8 cellular contexts compared by ENCODE assay signal in the genomic region with DNA sequence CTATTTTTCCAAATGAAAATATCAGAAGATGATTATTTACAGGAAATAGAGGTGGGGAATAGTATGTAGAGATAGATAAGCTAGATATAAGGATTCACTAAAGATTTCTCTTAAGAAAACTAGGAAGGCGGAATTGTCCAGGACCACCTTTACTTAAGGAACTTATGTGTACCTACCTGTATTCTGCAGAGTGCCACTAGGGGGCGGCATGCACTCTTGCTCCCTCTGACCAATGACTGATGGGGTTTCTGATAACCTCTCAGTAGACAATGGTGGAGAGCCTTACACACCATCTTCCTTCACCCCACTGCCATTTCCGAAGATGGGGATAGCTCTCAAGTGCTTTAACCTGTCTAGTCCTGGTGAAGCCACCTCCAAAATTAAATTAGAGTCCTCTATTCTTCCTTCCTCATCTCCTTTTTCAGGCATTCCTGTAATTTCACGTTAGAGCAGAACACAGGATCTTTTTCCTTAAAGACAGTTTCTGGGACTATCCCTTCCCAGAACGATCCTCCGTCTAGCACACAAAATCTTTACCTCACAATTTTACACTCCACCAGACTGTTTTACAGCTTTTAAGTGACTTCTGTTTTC.
DNase-seq lines count a peak whose midpoint lies in the region; ATAC-seq, FAIRE-seq and TF ChIP-seq lines count a peak whose summit lies in the region.

No MANE protein-coding gene starts in this region.

- TF ChIP-seq POLR2A in GM12891 (IDR thresholded peaks at IDR 0.05; ENCODE audit: low read depth, low read length), result no peak
- no peak for TF ChIP-seq POLR2A in NB4 (IDR thresholded peaks at IDR 0.05; ENCODE audit: extremely low read depth, insufficient read length)

- H3K36me3 Mint-ChIP-seq in activated T-helper 2 cell treated with anti-CD3 and anti-CD28 coated beads, Interferon-gamma antibody, Interleukin-2, Interleukin-4, amounts not matched to agents 10 μg/mL and 5 μg/mL and 100 μg/mL, durations not matched to agents 14 hours and 24 hours and 36 hours (ENCODE audit: low read depth), result no peaks in the 10 kb centered on the region

- H3K4me3 ChIP-seq in AG04449 (ENCODE audit: low read depth, low read length) (no peak overlapping the region), NB4 (ENCODE audit: low read depth, low read length) (no peak overlapping the region)

- intact Hi-C loops in activated T-helper 2 cell treated with anti-CD3 and anti-CD28 coated beads, Interferon-gamma antibody, Interleukin-2, Interleukin-4, amounts not matched to agents 10 μg/mL and 5 μg/mL and 100 μg/mL, durations not matched to agents 14 hours and 24 hours and 36 hours (cut with micrococcal nuclease), result loop anchor here (5.0 kb wide), 1 partner anchor 1831 kb away; no protein-coding TSS in a partner anchor

- POLR2A ChIA-PET in AG04449 (lab: Yijun Ruan, JAX), result no interaction called here

- no peak for DNase-seq in AG04449 (ENCODE audit: low read depth, low spot score)
- DNase-seq in GM12891 (ENCODE audit: insufficient read length, low spot score), result peak; percentile 35
- DNase-seq in NB4 (ENCODE audit: low read depth), result peak; percentile 71
- peak; percentile 11 for DNase-seq in activated T-helper 2 cell treated with anti-CD3 and anti-CD28 coated beads, Interferon-gamma antibody, Interleukin-2, Interleukin-4, amounts not matched to agents 10 μg/mL and 5 μg/mL and 100 μg/mL, durations not matched to agents 14 hours and 24 hours and 36 hours (ENCODE audit: low spot score)
- peak; percentile 13 for DNase-seq in iris pigment epithelial cell (ENCODE audit: low read depth)
- peak; percentile 72 for DNase-seq in stimulated activated CD8-positive, alpha-beta memory T cell treated with anti-CD3 and anti-CD28 coated beads, Interleukin-4, amount 100 ng/mL, for 48 hours
- DNase-seq in effector CD8-positive, alpha-beta T cell (lab: John Stamatoyannopoulos, UW), result no peak

- no peaks in the 10 kb centered on the region for H3K9me3 Mint-ChIP-seq in activated T-helper 2 cell treated with anti-CD3 and anti-CD28 coated beads, Interferon-gamma antibody, Interleukin-2, Interleukin-4, amounts not matched to agents 10 μg/mL and 5 μg/mL and 100 μg/mL, durations not matched to agents 14 hours and 24 hours and 36 hours

- peak; percentile 67 for ATAC-seq in HG02588 (IDR thresholded peaks at IDR 0.05; ENCODE audit: unreplicated experiment)

- H3K4me1 Mint-ChIP-seq in activated T-helper 2 cell treated with anti-CD3 and anti-CD28 coated beads, Interferon-gamma antibody, Interleukin-2, Interleukin-4, amounts not matched to agents 10 μg/mL and 5 μg/mL and 100 μg/mL, durations not matched to agents 14 hours and 24 hours and 36 hours (ENCODE audit: low read depth), result no peaks in the 10 kb centered on the region

- FAIRE-seq in GM12891 (lab: Jason Lieb, UNC), result peak; percentile 54

- H3K4me3 Mint-ChIP-seq in activated T-helper 2 cell treated with anti-CD3 and anti-CD28 coated beads, Interferon-gamma antibody, Interleukin-2, Interleukin-4, amounts not matched to agents 10 μg/mL and 5 μg/mL and 100 μg/mL, durations not matched to agents 14 hours and 24 hours and 36 hours (ENCODE audit: low read depth), result no peak overlapping the region

- no peak overlapping the region for H3K27ac Mint-ChIP-seq in activated T-helper 2 cell treated with anti-CD3 and anti-CD28 coated beads, Interferon-gamma antibody, Interleukin-2, Interleukin-4, amounts not matched to agents 10 μg/mL and 5 μg/mL and 100 μg/mL, durations not matched to agents 14 hours and 24 hours and 36 hours

- H3K27me3 Mint-ChIP-seq in activated T-helper 2 cell treated with anti-CD3 and anti-CD28 coated beads, Interferon-gamma antibody, Interleukin-2, Interleukin-4, amounts not matched to agents 10 μg/mL and 5 μg/mL and 100 μg/mL, durations not matched to agents 14 hours and 24 hours and 36 hours (ENCODE audit: low read depth), result no peaks in the 10 kb centered on the region

- CTCF ChIA-PET in AG04449 (lab: Yijun Ruan, JAX), result interaction anchor here (1.2 kb wide), 3 partner anchors 14 to 288 kb away, joined by 3 read pairs; no protein-coding TSS in a partner anchor

- TF ChIP-seq CTCF in AG04449 (IDR thresholded peaks at IDR 0.05; ENCODE audit: insufficient read depth, low read length, missing control alignments), result peak; percentile 49
- peak; percentile 92 for TF ChIP-seq CTCF in NB4 (IDR thresholded peaks at IDR 0.05; ENCODE audit: low read depth, low read length)

TF ChIP-seq in GM12891, 5 proteins besides CTCF, POLR2A, EP300 and RAD21:
- TF ChIP-seq TAF1 (IDR thresholded peaks at IDR 0.05; ENCODE audit: low read depth, low read length) (no peak), PAX5 (IDR thresholded peaks at IDR 0.05; ENCODE audit: insufficient read depth, low read length, severe bottlenecking) (no peak)

Comparison
In these comparisons a context has a peak if more than half of its experiments do, and no peak if none do; other contexts are left out.
1. DNase-seq: peak in GM12891 (single experiment), NB4 (single experiment), activated T-helper 2 cell treated with anti-CD3 and anti-CD28 coated beads, Interferon-gamma antibody, Interleukin-2, Interleukin-4, amounts not matched to agents 10 μg/mL and 5 μg/mL and 100 μg/mL, durations not matched to agents 14 hours and 24 hours and 36 hours (single experiment), iris pigment epithelial cell (single experiment) and stimulated activated CD8-positive, alpha-beta memory T cell treated with anti-CD3 and anti-CD28 coated beads, Interleukin-4, amount 100 ng/mL, for 48 hours (single experiment); none in AG04449 (single experiment) and effector CD8-positive, alpha-beta T cell (single experiment).